Comparison of ENCODE assay signal across 8 cellular contexts in genomic region chr16:8621572-8622314, GRCh38. TPM values are rescaled to one million over a fixed set of nuclear protein-coding genes. Genes with fewer than 3 reads are reported as not detected.
DNase-seq lines count a peak whose midpoint lies in the region; ATAC-seq and TF ChIP-seq lines count a peak whose summit lies in the region.

A gene with protein sequence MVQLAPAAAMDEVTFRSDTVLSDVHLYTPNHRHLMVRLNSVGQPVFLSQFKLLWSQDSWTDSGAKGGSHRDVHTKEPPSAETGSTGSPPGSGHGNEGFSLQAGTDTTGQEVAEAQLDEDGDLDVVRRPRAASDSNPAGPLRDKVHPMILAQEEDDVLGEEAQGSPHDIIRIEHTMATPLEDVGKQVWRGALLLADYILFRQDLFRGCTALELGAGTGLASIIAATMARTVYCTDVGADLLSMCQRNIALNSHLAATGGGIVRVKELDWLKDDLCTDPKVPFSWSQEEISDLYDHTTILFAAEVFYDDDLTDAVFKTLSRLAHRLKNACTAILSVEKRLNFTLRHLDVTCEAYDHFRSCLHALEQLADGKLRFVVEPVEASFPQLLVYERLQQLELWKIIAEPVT (plus strand): TSS chr16:8621698. CDS start chr16:8625666, 3,968 bp downstream.

- in situ Hi-C loops in T47D (cut with HindIII; ENCODE audit: low pct_unique_long_range_greater_than_20kb, low sequenced_read_pairs): no loop called here

- no peaks in the 10 kb centered on the region for H3K9me3 ChIP-seq in WERI-Rb-1 (ENCODE audit: severe bottlenecking)
- H3K9me3 ChIP-seq in iPS-18c (ENCODE audit: control insufficient read depth, insufficient read depth, low read length): no peaks in the 10 kb centered on the region
- H3K9me3 ChIP-seq in skeletal muscle tissue (ENCODE audit: control insufficient read depth in 3 of 3, low read length in 3 of 3): no peaks in the 10 kb centered on the region

- H3K79me2 ChIP-seq in ACC112 (ENCODE audit: control insufficient read depth, insufficient read depth, low read length, unreplicated experiment): peaks cover 26% of the 10 kb centered on the region

- TF ChIP-seq CTCF in WERI-Rb-1 (IDR thresholded peaks at IDR 0.05; ENCODE audit: low read depth, low read length): no peak

- H3K4me1 ChIP-seq in ACC112 (ENCODE audit: control insufficient read depth, insufficient read depth, low read length, unreplicated experiment) (peaks cover 18% of the 10 kb centered on the region), skeletal muscle tissue (ENCODE audit: control insufficient read depth in 3 of 3, insufficient read depth in 3 of 3, low read length in 3 of 3) (peaks cover 10 to 23% (median 11%) of the 10 kb centered on the region in 3 donors)

- H3K9ac ChIP-seq in skeletal muscle tissue (ENCODE audit: low read depth in 1 of 3, low read length in 3 of 3): peak within 1 kb of the TSS; percentile 99 to 100 (median 99)

- H3K27ac ChIP-seq in ACC112 (ENCODE audit: low read depth, low read length): peak within 1 kb of the TSS; percentile 53; the same call in 1 of the 2 replicates
- H3K27ac ChIP-seq in WERI-Rb-1: peak within 1 kb of the TSS; percentile 92
- H3K27ac ChIP-seq in skeletal muscle tissue (ENCODE audit: low read depth, low read length): peak within 1 kb of the TSS; percentile 94

- ATAC-seq in GM18868 (IDR thresholded peaks at IDR 0.05; ENCODE audit: unreplicated experiment): peak; percentile 91
- ATAC-seq in HG03097 (IDR thresholded peaks at IDR 0.05; ENCODE audit: low FRiP score, unreplicated experiment): peak; percentile 88

- H3K4me3 ChIP-seq in ACC112 (ENCODE audit: low read depth, low read length) (peak within 1 kb of the TSS; percentile 94), WERI-Rb-1 (ENCODE audit: low read depth, low read length) (peak within 1 kb of the TSS; percentile 85), iPS-18c (ENCODE audit: insufficient read depth, low read depth, low read length) (peak within 1 kb of the TSS; percentile 99), skeletal muscle tissue (ENCODE audit: low read length in 3 of 3) (peak within 1 kb of the TSS; percentile 99 to 100 (median 99))

- peak within 1 kb of the TSS; percentile 87 for H2AFZ ChIP-seq in ACC112 (ENCODE audit: low read length, unreplicated experiment)

- H3K36me3 ChIP-seq in ACC112 (ENCODE audit: insufficient read depth, low read length) (peaks cover 4% of the 10 kb centered on the region; the same call in 1 of the 2 replicates), WERI-Rb-1 (peaks cover 16% of the 10 kb centered on the region), skeletal muscle tissue (ENCODE audit: control insufficient read depth in 3 of 3, insufficient read depth in 3 of 3, low read length in 3 of 3) (peaks cover 8 to 16% (median 14%) of the 10 kb centered on the region in 3 donors)

- H3K27me3 ChIP-seq in ACC112 (ENCODE audit: insufficient read depth, low read length): 0 out of 2 replicates have a peak, but pooled peaks cover 4% of the 10 kb centered on the region
- no peaks in the 10 kb centered on the region for H3K27me3 ChIP-seq in WERI-Rb-1 (ENCODE audit: insufficient read depth, low read depth, severe bottlenecking)
- H3K27me3 ChIP-seq in skeletal muscle tissue (ENCODE audit: control insufficient read depth in 3 of 3, insufficient read depth in 3 of 3, low read length in 3 of 3): no peaks in the 10 kb centered on the region

- peak; percentile 72 for DNase-seq in NCI-H2196 treated with DMSO at 0.1 percent for 48 hours (lab: John Stamatoyannopoulos, UW; ENCODE audit: unreplicated experiment)
- peak; percentile 91 for DNase-seq in WERI-Rb-1
- DNase-seq in T47D (ENCODE audit: low read depth in 1 of 2, low spot score in 1 of 2): peak; percentile 89 to 90

RNA-seq across cellular contexts. Expression of the gene that starts here (rescaled TPM):
- total RNA-seq in skeletal muscle tissue: 12.0 TPM

Comparison
In these comparisons a context has a peak if more than half of its experiments do, and no peak if none do; other contexts are left out.
1. Peak in every context shown above with its lines: DNase-seq, ATAC-seq, H3K4me3 ChIP-seq and H3K27ac ChIP-seq.